25 cellular contexts compared by ENCODE assay signal in the genomic region with DNA sequence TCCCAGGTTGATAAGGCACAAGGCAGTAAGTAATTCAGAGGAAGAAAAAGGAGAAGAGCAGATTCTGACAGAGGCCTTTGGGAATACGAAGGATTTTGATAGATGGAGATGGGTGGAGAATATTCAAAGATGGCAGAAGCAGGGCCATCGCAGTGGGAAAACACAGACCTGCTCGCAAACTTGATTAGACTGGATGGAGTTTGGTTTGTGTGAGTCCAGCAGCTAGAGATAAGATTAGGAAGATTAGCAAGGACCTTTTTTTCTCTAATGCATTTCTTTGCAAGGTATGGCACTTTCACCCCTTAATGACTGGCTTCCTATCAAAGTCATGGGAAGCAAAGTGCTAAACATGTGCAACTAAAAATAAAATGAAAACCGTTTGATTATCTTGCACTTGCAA.
"Had no signal": no experiment of that assay in that cellular context is flagged by ENCODE, and none has a peak within 500 bp of the region (broad histone marks: within the 10 kb centered on the region; RNA-seq: fewer than 3 reads in every experiment).

No MANE protein-coding gene starts in this region.

- H3K4me3 ChIP-seq: left ventricle myocardium inferior, lung, mucosa of descending colon, ovary, prostate gland, skin epidermis, stomach, testis, thyroid gland, transverse colon, upper lobe of left lung, vagina had no signal

- H3K4me1 ChIP-seq: prostate gland, testis had no signal

- DNase-seq: islet precursor cell; left ventricle myocardium inferior; midbrain; mucosa of descending colon; naive thymus-derived CD4-positive, alpha-beta T cell; ovary; retina; right cardiac atrium; stimulated activated CD4-positive, alpha-beta T cell treated with anti-CD3 and anti-CD28 coated beads, Interleukin-12 subunit alpha, Interleukin-12 subunit beta, amount 100 ng/mL, for 4 hours; stimulated activated CD4-positive, alpha-beta T cell treated with anti-CD3 and anti-CD28 coated beads, Interleukin-15, amount 100 ng/mL, for 24 hours; stimulated activated CD4-positive, alpha-beta T cell treated with anti-CD3 and anti-CD28 coated beads, Interleukin-2, amount 100 ng/mL, for 24 hours; stimulated activated CD4-positive, alpha-beta T cell treated with anti-CD3 and anti-CD28 coated beads, Interleukin-4, amount 100 ng/mL, for 1 hour; stimulated activated naive B cell treated with anti-CD40 and anti-IgM and Interleukin-4, amounts not matched to agents 10 μg/mL and 1 μg/mL and 100 μg/mL, for 72 hours; stimulated activated naive CD8-positive, alpha-beta T cell treated with anti-CD3 and anti-CD28 coated beads, Interleukin-15, Interleukin-2, amounts not matched to agents 100 U/mL and 50 U/mL, for 24 hours; stomach; testis; thyroid gland; transverse colon; upper lobe of left lung had no signal

- H3K27me3 ChIP-seq: ovary, stomach, testis, thyroid gland, transverse colon, upper lobe of left lung, vagina had no signal

- H3K27ac ChIP-seq: left ventricle myocardium inferior, ovary, prostate gland, skin epidermis, stomach, testis, thyroid gland, transverse colon, upper lobe of left lung, vagina had no signal

- ATAC-seq: mucosa of descending colon; naive thymus-derived CD4-positive, alpha-beta T cell; natural killer cell treated with Interleukin-12 subunit alpha and Interleukin-12 subunit beta and Interleukin-15 and Interleukin-18, amount 100 ng/mL, for 72 hours; right cardiac atrium; sciatic nerve; stimulated activated naive B cell treated with anti-CD40 and anti-IgM and Interleukin-4, amounts not matched to agents 10 μg/mL and 1 μg/mL and 100 μg/mL, for 72 hours; stimulated activated naive CD8-positive, alpha-beta T cell treated with anti-CD3 and anti-CD28 coated beads, Interleukin-15, Interleukin-2, amounts not matched to agents 100 U/mL and 50 U/mL, for 24 hours had no signal

- H3K9me3 ChIP-seq: left ventricle myocardium inferior, mucosa of descending colon, ovary, prostate gland, stomach, testis, thyroid gland, transverse colon, upper lobe of left lung, vagina had no signal

- H3K36me3 ChIP-seq: left ventricle myocardium inferior, ovary, prostate gland, stomach, thyroid gland, transverse colon, upper lobe of left lung, vagina had no signal
